Comparison of ENCODE assay signal across 1 cellular context in genomic region chr22:17628304-17629166, GRCh38.
TF ChIP-seq lines count a peak whose summit lies in the region.

Gene ATP6V1E1, minus strand, starts transcription at chr22:17628749. Its CDS starts 114 bp downstream, at chr22:17628635.

TF ChIP-seq in K562, 482 proteins besides CTCF, POLR2A, EP300 and RAD21 (continued from another document and continues in another):
- TF ChIP-seq MGA (IDR thresholded peaks at IDR 0.05) (no peak; the same call in 1 of the 2 replicates), ZBTB11 (CRISPR knock-in tag; IDR thresholded peaks at IDR 0.05) (peak in 1 of 3 experiments; percentile 74; a peak in 2 of 6 replicates), NR4A1 (CRISPR knock-in tag; IDR thresholded peaks at IDR 0.05) (no peak), NR4A1 (tag; IDR thresholded peaks at IDR 0.05) (peak; percentile 60; the same call in 1 of the 2 replicates), NCOA4 (IDR thresholded peaks at IDR 0.05; ENCODE audit: partially characterized antibody) (no peak), NFYB (IDR thresholded peaks at IDR 0.05; ENCODE audit: extremely low read depth, insufficient read length) (peak; percentile 95), ZNF586 (CRISPR knock-in tag; conservative IDR thresholded peaks at IDR 0.05) (no peak), ELF1 (tag; IDR thresholded peaks at IDR 0.05) (peak; percentile 90), RBM25 (IDR thresholded peaks at IDR 0.05; ENCODE audit: low read depth, low read length, severe bottlenecking) (peak; percentile 64), EWSR1 (IDR thresholded peaks at IDR 0.05; ENCODE audit: borderline replicate concordance, low read depth, partially characterized antibody) (no peak), HMBOX1 (IDR thresholded peaks at IDR 0.05) (peak; percentile 87), ZBTB34 (CRISPR knock-in tag; IDR thresholded peaks at IDR 0.05) (no peak)
- TF ChIP-seq, protein P1, sequence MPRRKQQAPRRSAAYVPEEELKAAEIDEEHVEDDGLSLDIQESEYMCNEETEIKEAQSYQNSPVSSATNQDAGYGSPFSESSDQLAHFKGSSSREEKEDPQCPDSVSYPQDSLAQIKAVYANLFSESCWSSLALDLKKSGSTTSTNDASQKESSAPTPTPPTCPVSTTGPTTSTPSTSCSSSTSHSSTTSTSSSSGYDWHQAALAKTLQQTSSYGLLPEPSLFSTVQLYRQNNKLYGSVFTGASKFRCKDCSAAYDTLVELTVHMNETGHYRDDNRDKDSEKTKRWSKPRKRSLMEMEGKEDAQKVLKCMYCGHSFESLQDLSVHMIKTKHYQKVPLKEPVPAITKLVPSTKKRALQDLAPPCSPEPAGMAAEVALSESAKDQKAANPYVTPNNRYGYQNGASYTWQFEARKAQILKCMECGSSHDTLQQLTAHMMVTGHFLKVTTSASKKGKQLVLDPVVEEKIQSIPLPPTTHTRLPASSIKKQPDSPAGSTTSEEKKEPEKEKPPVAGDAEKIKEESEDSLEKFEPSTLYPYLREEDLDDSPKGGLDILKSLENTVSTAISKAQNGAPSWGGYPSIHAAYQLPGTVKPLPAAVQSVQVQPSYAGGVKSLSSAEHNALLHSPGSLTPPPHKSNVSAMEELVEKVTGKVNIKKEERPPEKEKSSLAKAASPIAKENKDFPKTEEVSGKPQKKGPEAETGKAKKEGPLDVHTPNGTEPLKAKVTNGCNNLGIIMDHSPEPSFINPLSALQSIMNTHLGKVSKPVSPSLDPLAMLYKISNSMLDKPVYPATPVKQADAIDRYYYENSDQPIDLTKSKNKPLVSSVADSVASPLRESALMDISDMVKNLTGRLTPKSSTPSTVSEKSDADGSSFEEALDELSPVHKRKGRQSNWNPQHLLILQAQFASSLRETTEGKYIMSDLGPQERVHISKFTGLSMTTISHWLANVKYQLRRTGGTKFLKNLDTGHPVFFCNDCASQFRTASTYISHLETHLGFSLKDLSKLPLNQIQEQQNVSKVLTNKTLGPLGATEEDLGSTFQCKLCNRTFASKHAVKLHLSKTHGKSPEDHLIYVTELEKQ (CRISPR knock-in tag; IDR thresholded peaks at IDR 0.05) = no peak
- TF ChIP-seq, protein P2, sequence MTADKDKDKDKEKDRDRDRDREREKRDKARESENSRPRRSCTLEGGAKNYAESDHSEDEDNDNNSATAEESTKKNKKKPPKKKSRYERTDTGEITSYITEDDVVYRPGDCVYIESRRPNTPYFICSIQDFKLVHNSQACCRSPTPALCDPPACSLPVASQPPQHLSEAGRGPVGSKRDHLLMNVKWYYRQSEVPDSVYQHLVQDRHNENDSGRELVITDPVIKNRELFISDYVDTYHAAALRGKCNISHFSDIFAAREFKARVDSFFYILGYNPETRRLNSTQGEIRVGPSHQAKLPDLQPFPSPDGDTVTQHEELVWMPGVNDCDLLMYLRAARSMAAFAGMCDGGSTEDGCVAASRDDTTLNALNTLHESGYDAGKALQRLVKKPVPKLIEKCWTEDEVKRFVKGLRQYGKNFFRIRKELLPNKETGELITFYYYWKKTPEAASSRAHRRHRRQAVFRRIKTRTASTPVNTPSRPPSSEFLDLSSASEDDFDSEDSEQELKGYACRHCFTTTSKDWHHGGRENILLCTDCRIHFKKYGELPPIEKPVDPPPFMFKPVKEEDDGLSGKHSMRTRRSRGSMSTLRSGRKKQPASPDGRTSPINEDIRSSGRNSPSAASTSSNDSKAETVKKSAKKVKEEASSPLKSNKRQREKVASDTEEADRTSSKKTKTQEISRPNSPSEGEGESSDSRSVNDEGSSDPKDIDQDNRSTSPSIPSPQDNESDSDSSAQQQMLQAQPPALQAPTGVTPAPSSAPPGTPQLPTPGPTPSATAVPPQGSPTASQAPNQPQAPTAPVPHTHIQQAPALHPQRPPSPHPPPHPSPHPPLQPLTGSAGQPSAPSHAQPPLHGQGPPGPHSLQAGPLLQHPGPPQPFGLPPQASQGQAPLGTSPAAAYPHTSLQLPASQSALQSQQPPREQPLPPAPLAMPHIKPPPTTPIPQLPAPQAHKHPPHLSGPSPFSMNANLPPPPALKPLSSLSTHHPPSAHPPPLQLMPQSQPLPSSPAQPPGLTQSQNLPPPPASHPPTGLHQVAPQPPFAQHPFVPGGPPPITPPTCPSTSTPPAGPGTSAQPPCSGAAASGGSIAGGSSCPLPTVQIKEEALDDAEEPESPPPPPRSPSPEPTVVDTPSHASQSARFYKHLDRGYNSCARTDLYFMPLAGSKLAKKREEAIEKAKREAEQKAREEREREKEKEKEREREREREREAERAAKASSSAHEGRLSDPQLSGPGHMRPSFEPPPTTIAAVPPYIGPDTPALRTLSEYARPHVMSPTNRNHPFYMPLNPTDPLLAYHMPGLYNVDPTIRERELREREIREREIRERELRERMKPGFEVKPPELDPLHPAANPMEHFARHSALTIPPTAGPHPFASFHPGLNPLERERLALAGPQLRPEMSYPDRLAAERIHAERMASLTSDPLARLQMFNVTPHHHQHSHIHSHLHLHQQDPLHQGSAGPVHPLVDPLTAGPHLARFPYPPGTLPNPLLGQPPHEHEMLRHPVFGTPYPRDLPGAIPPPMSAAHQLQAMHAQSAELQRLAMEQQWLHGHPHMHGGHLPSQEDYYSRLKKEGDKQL (CRISPR knock-in tag; IDR thresholded peaks at IDR 0.05; ENCODE audit: borderline replicate concordance) = no peak
- TF ChIP-seq, protein P3, sequence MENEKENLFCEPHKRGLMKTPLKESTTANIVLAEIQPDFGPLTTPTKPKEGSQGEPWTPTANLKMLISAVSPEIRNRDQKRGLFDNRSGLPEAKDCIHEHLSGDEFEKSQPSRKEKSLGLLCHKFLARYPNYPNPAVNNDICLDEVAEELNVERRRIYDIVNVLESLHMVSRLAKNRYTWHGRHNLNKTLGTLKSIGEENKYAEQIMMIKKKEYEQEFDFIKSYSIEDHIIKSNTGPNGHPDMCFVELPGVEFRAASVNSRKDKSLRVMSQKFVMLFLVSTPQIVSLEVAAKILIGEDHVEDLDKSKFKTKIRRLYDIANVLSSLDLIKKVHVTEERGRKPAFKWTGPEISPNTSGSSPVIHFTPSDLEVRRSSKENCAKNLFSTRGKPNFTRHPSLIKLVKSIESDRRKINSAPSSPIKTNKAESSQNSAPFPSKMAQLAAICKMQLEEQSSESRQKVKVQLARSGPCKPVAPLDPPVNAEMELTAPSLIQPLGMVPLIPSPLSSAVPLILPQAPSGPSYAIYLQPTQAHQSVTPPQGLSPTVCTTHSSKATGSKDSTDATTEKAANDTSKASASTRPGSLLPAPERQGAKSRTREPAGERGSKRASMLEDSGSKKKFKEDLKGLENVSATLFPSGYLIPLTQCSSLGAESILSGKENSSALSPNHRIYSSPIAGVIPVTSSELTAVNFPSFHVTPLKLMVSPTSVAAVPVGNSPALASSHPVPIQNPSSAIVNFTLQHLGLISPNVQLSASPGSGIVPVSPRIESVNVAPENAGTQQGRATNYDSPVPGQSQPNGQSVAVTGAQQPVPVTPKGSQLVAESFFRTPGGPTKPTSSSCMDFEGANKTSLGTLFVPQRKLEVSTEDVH (IDR thresholded peaks at IDR 0.05; ENCODE audit: low read depth, partially characterized antibody) = peak; percentile 98
